9 cellular contexts compared by ENCODE assay signal in the genomic region with DNA sequence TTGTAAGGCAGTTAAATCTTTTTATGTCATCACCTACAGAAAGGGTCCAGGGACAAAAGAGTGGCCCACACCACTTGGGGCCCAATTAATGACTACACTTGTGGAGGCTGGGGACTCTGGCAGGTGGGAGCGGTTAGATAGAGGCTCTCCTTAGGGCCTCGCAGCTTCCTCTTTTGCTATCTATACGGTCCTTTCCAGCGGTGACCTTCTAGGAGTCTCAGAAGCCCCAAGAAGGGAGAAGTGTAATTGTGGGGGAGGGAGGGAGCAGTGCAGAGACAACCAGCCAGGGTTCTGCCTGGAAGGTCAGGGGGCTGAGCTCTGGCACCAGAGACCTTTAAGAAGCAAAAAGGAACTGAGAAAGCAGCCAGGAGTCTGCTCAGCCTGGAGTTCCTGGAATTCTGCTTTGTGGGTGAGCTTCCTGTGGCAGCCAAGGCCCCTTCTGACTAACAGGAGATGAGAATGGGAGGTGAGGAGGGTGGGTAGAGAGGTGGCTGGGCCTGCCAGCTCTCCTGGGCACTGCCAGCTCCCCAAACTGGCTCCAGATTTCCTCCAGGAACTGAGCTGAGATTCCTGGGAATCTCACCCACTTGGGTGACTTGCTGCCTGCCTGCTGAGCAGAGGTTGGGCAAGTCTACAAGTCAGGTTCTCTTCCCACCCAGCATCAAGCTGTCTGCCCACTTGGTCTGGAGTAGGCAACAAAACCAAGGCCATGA. TPM values are rescaled to one million over a fixed set of nuclear protein-coding genes. Genes with fewer than 3 reads are reported as not detected.
DNase-seq lines count a peak whose midpoint lies in the region; ATAC-seq and TF ChIP-seq lines count a peak whose summit lies in the region.
"Had no signal": no experiment of that assay in that cellular context is flagged by ENCODE, and none has a peak within 500 bp of the region (broad histone marks: within the 10 kb centered on the region; RNA-seq: fewer than 3 reads in every experiment).

No MANE protein-coding gene starts in this region.

- no peak for TF ChIP-seq CTCF in hepatocyte (IDR thresholded peaks at IDR 0.05; ENCODE audit: poor library complexity)

- H3K9me2 ChIP-seq in hepatocyte (replicated peaks; ENCODE audit: insufficient read depth): no peaks in the 10 kb centered on the region

- intact Hi-C loops in dendritic cell treated with granulocyte-macrophage colony-stimulating factor and Interleukin-4, amounts not matched to agents 40 ng/mL and 50 ng/mL, for 4 days (cut with micrococcal nuclease): loop anchor here (5.0 kb wide), 1 partner anchor 39 kb away; no protein-coding TSS in a partner anchor

- no peaks in the 10 kb centered on the region for H3K9me3 Mint-ChIP-seq in T-helper 2 cell treated with Interferon-gamma antibody and Interleukin-4, amounts not matched to agents 5 μg/mL and 100 μg/mL, for 36 hours
- no peaks in the 10 kb centered on the region for H3K9me3 Mint-ChIP-seq in dendritic cell treated with granulocyte-macrophage colony-stimulating factor and Interleukin-4, amounts not matched to agents 40 ng/mL and 50 ng/mL, for 4 days
- H3K9me3 Mint-ChIP-seq in stimulated activated memory B cell treated with anti-CD40 and anti-IgM and Interleukin-4, amounts not matched to agents 10 μg/mL and 1 μg/mL and 100 μg/mL, for 72 hours: no peaks in the 10 kb centered on the region

- H3K4me3 Mint-ChIP-seq in T-helper 2 cell treated with Interferon-gamma antibody and Interleukin-4, amounts not matched to agents 5 μg/mL and 100 μg/mL, for 36 hours: peak overlapping the region; percentile 42
- peak overlapping the region; percentile 30 for H3K4me3 Mint-ChIP-seq in dendritic cell treated with granulocyte-macrophage colony-stimulating factor and Interleukin-4, amounts not matched to agents 40 ng/mL and 50 ng/mL, for 4 days
- peak overlapping the region; percentile 7 for H3K4me3 Mint-ChIP-seq in stimulated activated memory B cell treated with anti-CD40 and anti-IgM and Interleukin-4, amounts not matched to agents 10 μg/mL and 1 μg/mL and 100 μg/mL, for 72 hours
- H3K4me3 Mint-ChIP-seq: activated naive CD8-positive, alpha-beta T cell had no signal

- no peak overlapping the region for H3K27ac Mint-ChIP-seq in T-helper 2 cell treated with Interferon-gamma antibody and Interleukin-4, amounts not matched to agents 5 μg/mL and 100 μg/mL, for 36 hours
- peak overlapping the region; percentile 88 for H3K27ac Mint-ChIP-seq in dendritic cell treated with granulocyte-macrophage colony-stimulating factor and Interleukin-4, amounts not matched to agents 40 ng/mL and 50 ng/mL, for 4 days
- peak overlapping the region; percentile 89 for H3K27ac Mint-ChIP-seq in stimulated activated memory B cell treated with anti-CD40 and anti-IgM and Interleukin-4, amounts not matched to agents 10 μg/mL and 1 μg/mL and 100 μg/mL, for 72 hours
- H3K27ac Mint-ChIP-seq: activated naive CD8-positive, alpha-beta T cell had no signal

- H3K36me3 ChIP-seq in hepatocyte (replicated peaks; ENCODE audit: insufficient read depth, low read depth): no peaks in the 10 kb centered on the region

- H3K4me2 ChIP-seq in hepatocyte: no peak overlapping the region

- peak; percentile 94 for ATAC-seq in stimulated activated memory B cell treated with anti-CD40 and anti-IgM and Interleukin-4, amounts not matched to agents 10 μg/mL and 1 μg/mL and 100 μg/mL, for 72 hours

- DNase-seq in T-helper 2 cell treated with Interferon-gamma antibody and Interleukin-4, amounts not matched to agents 5 μg/mL and 100 μg/mL, for 36 hours (ENCODE audit: low spot score): no peak
- DNase-seq in T-helper 2 cell (no peak), NCI-H226 (peak; percentile 44), hepatocyte (ENCODE audit: low spot score) (no peak), NCI-H526 treated with DMSO at 0.1 percent for 48 hours (lab: John Stamatoyannopoulos, UW) (no peak), NCI-H2029 treated with DMSO at 0.1 percent for 48 hours (lab: John Stamatoyannopoulos, UW) (no peak)

- no peaks in the 10 kb centered on the region for H3K4me1 ChIP-seq in hepatocyte (ENCODE audit: insufficient read depth)

- no peak overlapping the region for H3K4me3 ChIP-seq in hepatocyte

- H3K27me3 ChIP-seq in hepatocyte: no peaks in the 10 kb centered on the region

- H3K27ac ChIP-seq in hepatocyte: no peak overlapping the region

- H3K27me3 Mint-ChIP-seq in T-helper 2 cell treated with Interferon-gamma antibody and Interleukin-4, amounts not matched to agents 5 μg/mL and 100 μg/mL, for 36 hours (ENCODE audit: low read depth): no peaks in the 10 kb centered on the region
- H3K27me3 Mint-ChIP-seq in dendritic cell treated with granulocyte-macrophage colony-stimulating factor and Interleukin-4, amounts not matched to agents 40 ng/mL and 50 ng/mL, for 4 days: no peaks in the 10 kb centered on the region
- H3K27me3 Mint-ChIP-seq in stimulated activated memory B cell treated with anti-CD40 and anti-IgM and Interleukin-4, amounts not matched to agents 10 μg/mL and 1 μg/mL and 100 μg/mL, for 72 hours: no peaks in the 10 kb centered on the region
- H3K27me3 Mint-ChIP-seq: activated naive CD8-positive, alpha-beta T cell had no signal

- no peaks in the 10 kb centered on the region for H3K36me3 Mint-ChIP-seq in T-helper 2 cell treated with Interferon-gamma antibody and Interleukin-4, amounts not matched to agents 5 μg/mL and 100 μg/mL, for 36 hours (ENCODE audit: low read depth)
- H3K36me3 Mint-ChIP-seq in dendritic cell treated with granulocyte-macrophage colony-stimulating factor and Interleukin-4, amounts not matched to agents 40 ng/mL and 50 ng/mL, for 4 days (ENCODE audit: low read depth): no peaks in the 10 kb centered on the region
- H3K36me3 Mint-ChIP-seq in stimulated activated memory B cell treated with anti-CD40 and anti-IgM and Interleukin-4, amounts not matched to agents 10 μg/mL and 1 μg/mL and 100 μg/mL, for 72 hours: no peaks in the 10 kb centered on the region
- H3K36me3 Mint-ChIP-seq: activated naive CD8-positive, alpha-beta T cell had no signal

- H3K79me2 ChIP-seq in hepatocyte: no peaks in the 10 kb centered on the region

- no peak overlapping the region for H2AFZ ChIP-seq in hepatocyte

- no peaks in the 10 kb centered on the region for H3K9me3 ChIP-seq in hepatocyte (ENCODE audit: low read depth)

- no peaks in the 10 kb centered on the region for H4K20me1 ChIP-seq in hepatocyte (ENCODE audit: insufficient read depth, poor library complexity, severe bottlenecking)

- H3K4me1 Mint-ChIP-seq in T-helper 2 cell treated with Interferon-gamma antibody and Interleukin-4, amounts not matched to agents 5 μg/mL and 100 μg/mL, for 36 hours (ENCODE audit: low read depth): peaks cover 14% of the 10 kb centered on the region
- H3K4me1 Mint-ChIP-seq in dendritic cell treated with granulocyte-macrophage colony-stimulating factor and Interleukin-4, amounts not matched to agents 40 ng/mL and 50 ng/mL, for 4 days (ENCODE audit: low read depth): peaks cover 75% of the 10 kb centered on the region
- peaks cover 51% of the 10 kb centered on the region for H3K4me1 Mint-ChIP-seq in stimulated activated memory B cell treated with anti-CD40 and anti-IgM and Interleukin-4, amounts not matched to agents 10 μg/mL and 1 μg/mL and 100 μg/mL, for 72 hours

- 70% methylated on average over 4 of the region's 4 CpGs for WGBS in hepatocyte (ENCODE audit: low lambda C conversion rate, missing lambda C conversion rate)

RNA-seq across cellular contexts. Expression of gene MAP3K14, which starts 16.3 kb away (rescaled TPM):
- 2.3 and 3.0 TPM in 2 replicates for total RNA-seq in hepatocyte
- 3.0 TPM in 2 replicates for polyA plus RNA-seq in hepatocyte
